24 cellular contexts compared by ENCODE assay signal in genomic region chr13:109346060-109346459, GRCh38.
DNase-seq lines count a peak whose midpoint lies in the region; ATAC-seq, FAIRE-seq and TF ChIP-seq lines count a peak whose summit lies in the region.
"Had no signal": no experiment of that assay in that cellular context is flagged by ENCODE, and none has a peak within 500 bp of the region (broad histone marks: within the 10 kb centered on the region; RNA-seq: fewer than 3 reads in every experiment).

No MANE protein-coding gene starts in this region.

- TF ChIP-seq CTCF in HFFc6 (IDR thresholded peaks at IDR 0.05) (no peak), astrocyte (IDR thresholded peaks at IDR 0.05; ENCODE audit: insufficient read depth, low read depth, low read length) (no peak)

- WGBS in mesodermal cell (ENCODE audit: insufficient coverage in 2 of 2), 2 experiments = 71 to 82% methylated on average over 1 of the region's 2 CpGs

- H3K27me3 Mint-ChIP-seq in HFFc6 (ENCODE audit: insufficient read depth) (no peaks in the 10 kb centered on the region), astrocyte (ENCODE audit: low read depth, unreplicated experiment) (no peaks in the 10 kb centered on the region)
- H3K27me3 Mint-ChIP-seq in stimulated activated naive B cell treated with anti-CD40 and anti-IgM and Interleukin-4, amounts not matched to agents 10 μg/mL and 1 μg/mL and 100 μg/mL, for 72 hours = peaks cover 6 to 9% of the 10 kb centered on the region in 2 donors

- H3K79me2 ChIP-seq in ACC112 (ENCODE audit: control insufficient read depth, insufficient read depth, low read length, unreplicated experiment) = no peaks in the 10 kb centered on the region
- H3K79me2 ChIP-seq in astrocyte (ENCODE audit: insufficient read depth, low read length) = no peaks in the 10 kb centered on the region

- H3K9me3 ChIP-seq in astrocyte (ENCODE audit: insufficient read depth, low read depth, low read length) (no peaks in the 10 kb centered on the region), mesodermal cell (ENCODE audit: control insufficient read depth, low read length) (no peaks in the 10 kb centered on the region)
- H3K9me3 ChIP-seq: BLaER1 treated with 17β-estradiol and CSF1 and Interleukin-3, amounts not matched to agents 10 nM and 100 nM; HAP-1 had no signal

- H3K4me3 Mint-ChIP-seq in HFFc6 (peak overlapping the region; percentile 18), astrocyte (ENCODE audit: unreplicated experiment) (no peak overlapping the region)
- H3K4me3 Mint-ChIP-seq in stimulated activated naive B cell treated with anti-CD40 and anti-IgM and Interleukin-4, amounts not matched to agents 10 μg/mL and 1 μg/mL and 100 μg/mL, for 72 hours = no peak overlapping the region
- H3K4me3 Mint-ChIP-seq: CD4-positive, alpha-beta T cell had no signal

- H2AFZ ChIP-seq in ACC112 (ENCODE audit: low read length, unreplicated experiment) = peak overlapping the region; percentile 40
- H2AFZ ChIP-seq in astrocyte (ENCODE audit: low read depth, low read length) = no peak overlapping the region

- peak overlapping the region; percentile 27 for H3K4me2 ChIP-seq in astrocyte (ENCODE audit: low read length)
- H3K4me2 ChIP-seq: BLaER1 treated with 17β-estradiol and CSF1 and Interleukin-3, amounts not matched to agents 10 nM and 100 nM had no signal

- ATAC-seq in HG03432 (IDR thresholded peaks at IDR 0.05; ENCODE audit: unreplicated experiment) (no peak), GM21717 (IDR thresholded peaks at IDR 0.05; ENCODE audit: unreplicated experiment) (no peak)
- ATAC-seq in stimulated activated naive B cell treated with anti-CD40 and anti-IgM and Interleukin-4, amounts not matched to agents 10 μg/mL and 1 μg/mL and 100 μg/mL, for 72 hours (replicated peaks) = no peak
- ATAC-seq: K562, PC-3 had no signal

- H3K9ac ChIP-seq in astrocyte (ENCODE audit: low read length) = peak overlapping the region; percentile 10
- H3K9ac ChIP-seq: BLaER1 treated with 17β-estradiol and CSF1 and Interleukin-3, amounts not matched to agents 10 nM and 100 nM had no signal

- no peak for DNase-seq in HFFc6
- DNase-seq in astrocyte (ENCODE audit: low read depth) = no peak
- no peak for DNase-seq in anterior cingulate cortex (lab: John Stamatoyannopoulos, UW)
- no peak for DNase-seq in stimulated activated naive B cell treated with anti-CD40 and anti-IgM and Interleukin-4, amounts not matched to agents 10 μg/mL and 1 μg/mL and 100 μg/mL, for 72 hours
- DNase-seq: CD4-positive, alpha-beta T cell; GOT3; Kasumi-1; MV-4-11; NCI-H1105 treated with DMSO at 0.1 percent for 48 hours; NCI-H2029; NCI-H446; NCI-H524 treated with DMSO at 0.1 percent for 48 hours; NCI-H774; Right ventricle myocardium superior had no signal

- H3K4me3 ChIP-seq in ACC112 (ENCODE audit: low read depth, low read length) (no peak overlapping the region), astrocyte (ENCODE audit: insufficient read depth, low read depth, low read length) (no peak overlapping the region), mesodermal cell (ENCODE audit: extremely low read depth, insufficient read depth, low read length, poor library complexity, severe bottlenecking) (no peak overlapping the region)
- H3K4me3 ChIP-seq: BLaER1 treated with 17β-estradiol and CSF1 and Interleukin-3, amounts not matched to agents 10 nM and 100 nM; HAP-1; K562 had no signal

- H3K4me1 Mint-ChIP-seq in HFFc6 (ENCODE audit: low read depth) = peaks cover 59% of the 10 kb centered on the region
- H3K4me1 Mint-ChIP-seq in astrocyte (ENCODE audit: low read depth, unreplicated experiment) = peaks cover 32% of the 10 kb centered on the region
- no peaks in the 10 kb centered on the region for H3K4me1 Mint-ChIP-seq in stimulated activated naive B cell treated with anti-CD40 and anti-IgM and Interleukin-4, amounts not matched to agents 10 μg/mL and 1 μg/mL and 100 μg/mL, for 72 hours

- H3K27me3 ChIP-seq in ACC112 (ENCODE audit: insufficient read depth, low read length) = no peaks in the 10 kb centered on the region
- no peaks in the 10 kb centered on the region for H3K27me3 ChIP-seq in astrocyte (ENCODE audit: insufficient read depth, low read length)
- H3K27me3 ChIP-seq: BLaER1 treated with 17β-estradiol and CSF1 and Interleukin-3, amounts not matched to agents 10 nM and 100 nM had no signal

- no peaks in the 10 kb centered on the region for H3K36me3 Mint-ChIP-seq in HFFc6 (ENCODE audit: low read depth)
- H3K36me3 Mint-ChIP-seq in astrocyte (ENCODE audit: low read depth, unreplicated experiment) = no peaks in the 10 kb centered on the region
- H3K36me3 Mint-ChIP-seq in stimulated activated naive B cell treated with anti-CD40 and anti-IgM and Interleukin-4, amounts not matched to agents 10 μg/mL and 1 μg/mL and 100 μg/mL, for 72 hours = no peaks in the 10 kb centered on the region

- peaks cover 38% of the 10 kb centered on the region for H3K4me1 ChIP-seq in ACC112 (ENCODE audit: control insufficient read depth, insufficient read depth, low read length, unreplicated experiment)
- H3K4me1 ChIP-seq in astrocyte (ENCODE audit: insufficient read depth, low read length) = peaks cover 35% of the 10 kb centered on the region
- H3K4me1 ChIP-seq in mesodermal cell (ENCODE audit: control insufficient read depth, insufficient read depth, low read length, poor library complexity, severe bottlenecking) = peaks cover 24% of the 10 kb centered on the region
- H3K4me1 ChIP-seq: BLaER1 treated with 17β-estradiol and CSF1 and Interleukin-3, amounts not matched to agents 10 nM and 100 nM; HAP-1 had no signal

- H3K27ac ChIP-seq in ACC112 (ENCODE audit: low read depth, low read length) = peak overlapping the region; percentile 38
- peak overlapping the region; percentile 71 for H3K27ac ChIP-seq in astrocyte (ENCODE audit: low read depth, low read length)
- H3K27ac ChIP-seq in mesodermal cell (ENCODE audit: low read depth, low read length, severe bottlenecking) = peak overlapping the region; percentile 30
- H3K27ac ChIP-seq: BLaER1 treated with 17β-estradiol and CSF1 and Interleukin-3, amounts not matched to agents 10 nM and 100 nM had no signal

- FAIRE-seq in astrocyte (lab: Jason Lieb, UNC) = no peak
- FAIRE-seq: D721Med, GM18507, K562 had no signal

- H3K27ac Mint-ChIP-seq in HFFc6 (no peak overlapping the region; the same call in 1 of the 2 replicates), astrocyte (ENCODE audit: unreplicated experiment) (peak overlapping the region; percentile 44)
- no peak overlapping the region for H3K27ac Mint-ChIP-seq in stimulated activated naive B cell treated with anti-CD40 and anti-IgM and Interleukin-4, amounts not matched to agents 10 μg/mL and 1 μg/mL and 100 μg/mL, for 72 hours
- H3K27ac Mint-ChIP-seq: CD4-positive, alpha-beta T cell had no signal

- no peaks in the 10 kb centered on the region for H4K20me1 ChIP-seq in astrocyte (ENCODE audit: insufficient read depth, low read length)
- H4K20me1 ChIP-seq: BLaER1 treated with 17β-estradiol and CSF1 and Interleukin-3, amounts not matched to agents 10 nM and 100 nM had no signal

- H3K36me3 ChIP-seq in ACC112 (ENCODE audit: insufficient read depth, low read length) (no peaks in the 10 kb centered on the region), astrocyte (ENCODE audit: insufficient read depth, low read length) (no peaks in the 10 kb centered on the region), mesodermal cell (ENCODE audit: control insufficient read depth, insufficient read depth, low read length) (no peaks in the 10 kb centered on the region)
- H3K36me3 ChIP-seq: BLaER1 treated with 17β-estradiol and CSF1 and Interleukin-3, amounts not matched to agents 10 nM and 100 nM; HAP-1 had no signal

- no peaks in the 10 kb centered on the region for H3K9me3 Mint-ChIP-seq in HFFc6
- H3K9me3 Mint-ChIP-seq in astrocyte (ENCODE audit: unreplicated experiment) = no peaks in the 10 kb centered on the region
- H3K9me3 Mint-ChIP-seq in stimulated activated naive B cell treated with anti-CD40 and anti-IgM and Interleukin-4, amounts not matched to agents 10 μg/mL and 1 μg/mL and 100 μg/mL, for 72 hours = no peaks in the 10 kb centered on the region
- H3K9me3 Mint-ChIP-seq: CD4-positive, alpha-beta T cell had no signal
